Comparison of ENCODE assay signal across 8 cellular contexts in the genomic region with DNA sequence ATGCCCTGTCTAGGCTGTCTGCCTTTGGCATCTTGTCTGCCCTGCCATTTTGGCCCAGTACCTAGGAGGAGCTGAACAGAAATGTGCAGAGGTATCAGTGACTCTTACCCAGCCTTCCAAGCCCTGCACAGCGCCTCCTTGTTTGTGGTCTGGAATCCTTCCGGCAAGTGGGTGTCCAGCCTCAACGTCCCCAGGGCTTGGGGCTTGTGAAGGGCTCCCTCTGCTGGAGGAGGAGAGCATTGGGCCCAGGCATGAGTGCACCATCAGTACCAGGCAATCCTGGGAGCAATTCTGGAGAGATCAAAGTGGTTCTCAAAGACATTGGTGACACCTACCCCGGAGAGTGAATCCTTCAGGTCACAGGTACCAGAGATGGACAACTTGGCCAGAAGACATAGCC. TPM values are rescaled to one million over a fixed set of nuclear protein-coding genes. Genes with fewer than 3 reads are reported as not detected.
DNase-seq lines count a peak whose midpoint lies in the region; ATAC-seq, FAIRE-seq and TF ChIP-seq lines count a peak whose summit lies in the region.

No MANE protein-coding gene starts in this region.

- CTCF ChIA-PET in A549 (lab: Yijun Ruan, JAX): interaction anchor here (1.1 kb wide), 1 partner anchor 90 kb away, joined by 3 read pairs; no protein-coding TSS in a partner anchor

- TF ChIP-seq RAD21 in A549 (conservative IDR thresholded peaks at IDR 0.05 in 1 of 2, IDR thresholded peaks at IDR 0.05 in 1 of 2): peak in 1 of 2 experiments; percentile 48; a peak in 1 of 5 replicates

- peaks cover 54% of the 10 kb centered on the region for H3K27me3 Mint-ChIP-seq in stimulated activated memory B cell treated with anti-CD40 and anti-IgM and Interleukin-4, amounts not matched to agents 10 μg/mL and 1 μg/mL and 100 μg/mL, for 72 hours

- H3K4me2 ChIP-seq in A549: no peak overlapping the region

- no peak overlapping the region for H3K27ac ChIP-seq in A549

- no peak overlapping the region for H3K27ac Mint-ChIP-seq in stimulated activated memory B cell treated with anti-CD40 and anti-IgM and Interleukin-4, amounts not matched to agents 10 μg/mL and 1 μg/mL and 100 μg/mL, for 72 hours

- DNase-seq in A549 (ENCODE audit: low read depth in 1 of 2, low spot score in 1 of 2) (peak; percentile 25 to 34), GM12892 (ENCODE audit: insufficient read length) (peak; percentile 58), SW480 (ENCODE audit: low spot score) (peak; percentile 45), fibroblast of mammary gland (ENCODE audit: low read depth) (peak; percentile 15), SHP77 treated with DMSO at 0.1 percent for 48 hours (lab: John Stamatoyannopoulos, UW) (no peak), NCI-H2107 treated with DMSO at 0.1 percent for 48 hours (lab: John Stamatoyannopoulos, UW; ENCODE audit: unreplicated experiment) (no peak), LoVo (ENCODE audit: low spot score) (no peak)

- ATAC-seq in A549: peak; percentile 42 to 80; a peak in 3 of 6 replicates
- ATAC-seq in stimulated activated memory B cell treated with anti-CD40 and anti-IgM and Interleukin-4, amounts not matched to agents 10 μg/mL and 1 μg/mL and 100 μg/mL, for 72 hours: peak; percentile 48

- H3K9me3 Mint-ChIP-seq in stimulated activated memory B cell treated with anti-CD40 and anti-IgM and Interleukin-4, amounts not matched to agents 10 μg/mL and 1 μg/mL and 100 μg/mL, for 72 hours: no peaks in the 10 kb centered on the region

- WGBS in A549 (ENCODE audit: missing lambda C conversion rate): 0% methylated on average over 1 of the region's 4 CpGs

- no peak overlapping the region for H3K4me3 Mint-ChIP-seq in stimulated activated memory B cell treated with anti-CD40 and anti-IgM and Interleukin-4, amounts not matched to agents 10 μg/mL and 1 μg/mL and 100 μg/mL, for 72 hours

- no peak for TF ChIP-seq POLR2A in A549 (IDR thresholded peaks at IDR 0.05; ENCODE audit: low read length)
- TF ChIP-seq POLR2A in GM12892 (IDR thresholded peaks at IDR 0.05; ENCODE audit: low read depth, low read length): no peak

- TF ChIP-seq CTCF in A549 (IDR thresholded peaks at IDR 0.05): peak; percentile 33; the same call in 2 of the 3 replicates
- TF ChIP-seq CTCF in fibroblast of mammary gland (conservative IDR thresholded peaks at IDR 0.05; ENCODE audit: control insufficient read depth, insufficient read depth, low read depth, low read length): peak; percentile 49

- no peak for TF ChIP-seq EP300 in A549 (IDR thresholded peaks at IDR 0.05)

- H3K4me1 Mint-ChIP-seq in stimulated activated memory B cell treated with anti-CD40 and anti-IgM and Interleukin-4, amounts not matched to agents 10 μg/mL and 1 μg/mL and 100 μg/mL, for 72 hours: no peaks in the 10 kb centered on the region

- H3K4me1 ChIP-seq in A549: no peaks in the 10 kb centered on the region

- POLR2A ChIA-PET in A549 (lab: Yijun Ruan, JAX): no interaction called here

- no peaks in the 10 kb centered on the region for H3K9me3 ChIP-seq in A549

- H3K4me3 ChIP-seq in A549 (no peak overlapping the region), fibroblast of mammary gland (ENCODE audit: control insufficient read depth, low read depth, low read length) (no peak overlapping the region)

- FAIRE-seq in A549 (lab: Jason Lieb, UNC): no peak
- FAIRE-seq in GM12892 (lab: Jason Lieb, UNC): no peak

- H3K36me3 Mint-ChIP-seq in stimulated activated memory B cell treated with anti-CD40 and anti-IgM and Interleukin-4, amounts not matched to agents 10 μg/mL and 1 μg/mL and 100 μg/mL, for 72 hours: no peaks in the 10 kb centered on the region

TF ChIP-seq in A549, 52 proteins besides CTCF, POLR2A, EP300 and RAD21:
- TF ChIP-seq SMC3 (IDR thresholded peaks at IDR 0.05) (0 out of 3 replicates have a peak, but pooled peaks have one; percentile 20), CEBPB (IDR thresholded peaks at IDR 0.05) (no peak)

RNA-seq across cellular contexts. Expression of gene TCL1B, which starts 2.4 kb away (rescaled TPM):
- polyA plus RNA-seq in A549 (2011; rRNA removed): not detected in 2 replicates
- not detected in 2 replicates for polyA plus RNA-seq in A549 (2012; cell fraction: cytosol; rRNA removed)
- not detected in 2 replicates for polyA plus RNA-seq in A549 (2012; cell fraction: nucleus; rRNA removed)
- polyA plus RNA-seq in A549 (2017; fragmentation: RNase III; extraction: RNeasy Plus Mini Kit Qiagen cat#74134 plus additional on column Dnase treatment): not detected in 3 replicates
- not detected in 2 replicates for polyA minus RNA-seq in A549 (2011; rRNA and poly(A)+ RNA removed)
- polyA plus RNA-seq in GM12892 (2012; ENCODE audit: missing spikeins): not detected

RNA-seq across cellular contexts. Expression of gene TCL1A, which starts 30.1 kb away (rescaled TPM):
- polyA plus RNA-seq in A549 (2011; rRNA removed) (not detected in 2 replicates), A549 (2017; fragmentation: RNase III; extraction: RNeasy Plus Mini Kit Qiagen cat#74134 plus additional on column Dnase treatment) (not detected in 3 replicates)
- not detected in 2 replicates for polyA plus RNA-seq in A549 (2012; cell fraction: cytosol; rRNA removed)
- polyA plus RNA-seq in A549 (2012; cell fraction: nucleus; rRNA removed): not detected in 2 replicates
- polyA minus RNA-seq in A549 (2011; rRNA and poly(A)+ RNA removed): not detected in 2 replicates
- 85.8 TPM for polyA plus RNA-seq in GM12892 (2012; ENCODE audit: missing spikeins)

Comparison
In these comparisons a context has a peak if more than half of its experiments do, and no peak if none do; other contexts are left out.
1. DNase-seq: peak in A549 (2 of 2), GM12892 (single experiment), SW480 (single experiment) and fibroblast of mammary gland (single experiment); none in SHP77 treated with DMSO at 0.1 percent for 48 hours (single experiment), NCI-H2107 treated with DMSO at 0.1 percent for 48 hours (single experiment) and LoVo (single experiment).